8 cellular contexts compared by ENCODE assay signal in genomic region chr4:183505556-183506388, GRCh38.
DNase-seq lines count a peak whose midpoint lies in the region; ATAC-seq lines count a peak whose summit lies in the region.

No MANE protein-coding gene starts in this region.

- peak; percentile 63 to 84 for DNase-seq in AML-193 (lab: John Stamatoyannopoulos, UW)
- peak; percentile 35 for DNase-seq in NCI-H345 treated with DMSO at 0.1 percent for 48 hours (lab: John Stamatoyannopoulos, UW; ENCODE audit: unreplicated experiment)
- peak; percentile 85 to 86 for DNase-seq in activated CD4-positive, alpha-beta T cell treated with anti-CD3 and anti-CD28 coated beads for 4 hours
- DNase-seq in kidney tubule cell (ENCODE audit: low spot score) = peak; percentile 89
- peak; percentile 53 to 81 for DNase-seq in stimulated activated CD4-positive, alpha-beta T cell treated with anti-CD3 and anti-CD28 coated beads, Interleukin-1b, Interleukin-23, amount 100 ng/mL, for 1 hour (ENCODE audit: low read depth in 2 of 2)

- peak overlapping the region; percentile 98 for H3K27ac ChIP-seq in cingulate gyrus (ENCODE audit: low read depth, low read length)

- ATAC-seq in GM18909 (IDR thresholded peaks at IDR 0.05; ENCODE audit: poor library complexity, unreplicated experiment) (peak; percentile 46), HG03139 (IDR thresholded peaks at IDR 0.05; ENCODE audit: unreplicated experiment) (peak; percentile 38)

Comparison
In these comparisons a context has a peak if more than half of its experiments do, and no peak if none do; other contexts are left out.
1. Peak in every context shown above with its lines: DNase-seq, ATAC-seq and H3K27ac ChIP-seq.
2. DNase-seq: peak in every context shown above with its lines; median percentile 89 in kidney tubule cell; 86 in activated CD4-positive, alpha-beta T cell treated with anti-CD3 and anti-CD28 coated beads for 4 hours; 74 in AML-193; 67 in stimulated activated CD4-positive, alpha-beta T cell treated with anti-CD3 and anti-CD28 coated beads, Interleukin-1b, Interleukin-23, amount 100 ng/mL, for 1 hour; 35 in NCI-H345 treated with DMSO at 0.1 percent for 48 hours.